Comparison of ENCODE assay signal across 9 cellular contexts in the genomic region with DNA sequence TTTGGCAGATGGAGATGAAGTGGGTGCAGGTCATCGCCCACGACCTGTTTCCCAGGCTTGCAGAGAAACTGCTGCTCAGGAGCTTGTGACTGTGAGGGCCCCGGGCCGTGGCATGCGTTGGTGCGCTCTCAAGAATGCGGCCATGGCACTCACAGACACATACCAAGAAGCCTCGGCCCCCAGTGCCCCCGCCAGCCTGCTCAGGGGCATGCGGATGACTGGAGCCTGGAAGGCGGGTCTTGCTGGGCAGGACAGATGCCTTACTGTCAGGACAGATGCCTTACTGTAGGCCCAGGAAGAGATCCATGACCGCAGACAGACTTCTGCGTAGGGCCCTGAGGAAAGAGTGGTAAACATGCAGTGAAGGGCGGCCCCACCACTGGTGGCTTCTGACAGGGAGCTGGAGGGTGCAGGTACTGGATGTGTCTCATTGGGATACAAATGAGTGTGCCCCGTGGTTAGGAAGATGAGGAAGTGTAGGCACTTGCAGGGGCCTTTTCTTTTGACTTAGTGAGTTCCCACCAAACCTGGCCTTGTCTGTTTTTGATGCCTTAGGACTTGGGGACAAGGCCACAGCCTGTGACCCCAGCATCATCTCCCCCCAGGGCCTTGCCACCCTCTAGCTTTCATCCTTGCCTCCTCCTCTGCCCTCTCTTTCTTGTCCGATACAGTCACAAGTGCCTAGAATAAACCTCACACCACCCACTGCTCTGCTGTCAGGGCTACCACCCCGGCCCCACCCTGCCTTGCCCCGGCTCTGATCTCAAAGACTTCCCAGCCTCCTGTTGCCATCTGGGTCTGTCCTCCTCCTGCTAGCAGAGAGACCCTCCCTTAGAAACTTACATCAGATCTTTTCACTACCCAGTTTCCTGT.
DNase-seq lines count a peak whose midpoint lies in the region; ATAC-seq, FAIRE-seq and TF ChIP-seq lines count a peak whose summit lies in the region.
"Had no signal": no experiment of that assay in that cellular context is flagged by ENCODE, and none has a peak within 500 bp of the region (broad histone marks: within the 10 kb centered on the region; RNA-seq: fewer than 3 reads in every experiment).

No MANE protein-coding gene starts in this region.

- no peak for TF ChIP-seq CTCF in K562 (IDR thresholded peaks at IDR 0.05 in 2 of 3, conservative IDR thresholded peaks at IDR 0.05 in 1 of 3; ENCODE audit: insufficient read depth in 2 of 3, low read depth in 1 of 3, low read length in 3 of 3)
- TF ChIP-seq CTCF in tibial nerve (IDR thresholded peaks at IDR 0.05): no peak

- 83% methylated on average over 18 of the region's 18 CpGs for WGBS in K562 (ENCODE audit: insufficient coverage, low coverage, missing lambda C conversion rate)
- WGBS in tibial nerve, 2 donors: 51 to 52% methylated on average over 9 to 17 of the region's 18 CpGs

- intact Hi-C loops in K562 (cut with micrococcal nuclease) (no loop called here), posterior vena cava (cut with DNase I) (loop anchor here (5.0 to 10.0 kb wide), 2 partner anchors 49 to 51 kb away; no protein-coding TSS in a partner anchor)

- H3K4me1 Mint-ChIP-seq in activated naive CD4-positive, alpha-beta T cell treated with anti-CD3 and anti-CD28 coated beads, Interleukin-2, amount 50 U/mL, for 24 hours: peaks cover 51% of the 10 kb centered on the region

- CTCF ChIA-PET in K562 (lab: Yijun Ruan, JAX; ENCODE audit: low intra/inter-chr PET ratio): interaction anchor here (0.8 to 12.9 kb wide), 2 partner anchors 84 to 94 kb away, joined by 3 to 636 read pairs; no protein-coding TSS in a partner anchor

- 0 out of 3 replicates have a peak, but pooled peaks have one; percentile 1 for ATAC-seq in K562

- no peak for TF ChIP-seq RAD21 in K562 (CRISPR knock-in tag; conservative IDR thresholded peaks at IDR 0.05 in 1 of 2, IDR thresholded peaks at IDR 0.05 in 1 of 2)

- no peak overlapping the region for H3K4me2 ChIP-seq in K562 (ENCODE audit: insufficient read depth, low read length)

- H3K36me3 ChIP-seq in K562 (ENCODE audit: control insufficient read depth, insufficient read depth, low read length) (peaks cover 24% of the 10 kb centered on the region), mucosa of rectum (ENCODE audit: control insufficient read depth in 2 of 2, insufficient read depth in 2 of 2, low read length in 2 of 2) (no peaks in the 10 kb centered on the region), tibial nerve (no peaks in the 10 kb centered on the region)
- H3K36me3 ChIP-seq: prostate gland had no signal

- no peaks in the 10 kb centered on the region for H3K79me2 ChIP-seq in K562 (ENCODE audit: control insufficient read depth, insufficient read depth, low read length)

- H3K27me3 ChIP-seq in K562 (ENCODE audit: control insufficient read depth in 2 of 2, insufficient read depth in 2 of 2, low read length in 2 of 2) (no peaks in the 10 kb centered on the region), mucosa of rectum (ENCODE audit: control insufficient read depth in 2 of 2, insufficient read depth in 2 of 2, low read length in 2 of 2) (no peaks in the 10 kb centered on the region), tibial nerve (no peaks in the 10 kb centered on the region)

- H3K4me1 ChIP-seq in K562 (replicated peaks in 1 of 2; ENCODE audit: control insufficient read depth in 2 of 2, insufficient read depth in 2 of 2, low read length in 2 of 2) (peaks cover 6 to 9% of the 10 kb centered on the region in 2 experiments; a peak in 4 of 5 replicates), mucosa of rectum (ENCODE audit: control insufficient read depth in 2 of 2, insufficient read depth in 2 of 2, low read length in 2 of 2) (peaks cover 29 to 51% of the 10 kb centered on the region in 2 donors), tibial nerve (peaks cover 0 to 61% (median 17%) of the 10 kb centered on the region in 4 donors)
- H3K4me1 ChIP-seq: prostate gland had no signal

- no peaks in the 10 kb centered on the region for H3K27me3 Mint-ChIP-seq in activated naive CD4-positive, alpha-beta T cell treated with anti-CD3 and anti-CD28 coated beads, Interleukin-2, amount 50 U/mL, for 24 hours

- H3K9me3 ChIP-seq in K562 (replicated peaks; ENCODE audit: control insufficient read depth, insufficient read depth, low read depth, low read length): no peaks in the 10 kb centered on the region
- H3K9me3 ChIP-seq in mucosa of rectum (ENCODE audit: control insufficient read depth in 2 of 2, low read length in 2 of 2): no peaks in the 10 kb centered on the region
- no peaks in the 10 kb centered on the region for H3K9me3 ChIP-seq in tibial nerve
- H3K9me3 ChIP-seq: prostate gland had no signal

- DNase-seq in activated naive CD4-positive, alpha-beta T cell treated with Interleukin-2 at 50 U/mL for 16 hours: no peak
- DNase-seq in K562 (ENCODE audit: extremely low read depth in 1 of 4, low spot score in 3 of 4) (no peak), tibial nerve (ENCODE audit: low spot score in 2 of 2) (no peak), NCI-H345 (lab: John Stamatoyannopoulos, UW) (no peak), posterior vena cava (ENCODE audit: low spot score) (no peak), ureter (ENCODE audit: low spot score) (no peak)

- peak overlapping the region; percentile 66 for H3K27ac Mint-ChIP-seq in activated naive CD4-positive, alpha-beta T cell treated with anti-CD3 and anti-CD28 coated beads, Interleukin-2, amount 50 U/mL, for 24 hours

- H3K4me3 Mint-ChIP-seq in activated naive CD4-positive, alpha-beta T cell treated with anti-CD3 and anti-CD28 coated beads, Interleukin-2, amount 50 U/mL, for 24 hours: no peak overlapping the region

- H3K27ac ChIP-seq in K562 (ENCODE audit: extremely low read depth, low read depth, low read length) (no peak overlapping the region), mucosa of rectum (ENCODE audit: low read depth in 2 of 2, low read length in 2 of 2) (peak overlapping the region; percentile 71 to 86), tibial nerve (peak overlapping the region; percentile 47 to 74 (median 52))
- H3K27ac ChIP-seq: prostate gland had no signal

- in situ Hi-C loops in K562 (cut with MboI): loop anchor here (5.0 kb wide), 1 partner anchor 49 kb away; no protein-coding TSS in a partner anchor

- FAIRE-seq in K562 (lab: Jason Lieb, UNC): no peak

- H4K20me1 ChIP-seq in K562 (replicated peaks; ENCODE audit: control insufficient read depth, insufficient read depth, low read length): peaks cover 16% of the 10 kb centered on the region

- H3K36me3 Mint-ChIP-seq in activated naive CD4-positive, alpha-beta T cell treated with anti-CD3 and anti-CD28 coated beads, Interleukin-2, amount 50 U/mL, for 24 hours: no peaks in the 10 kb centered on the region

- no TSS peak for BruUV-seq in K562 (replicated peaks; lab: Mats Ljungman, UMichigan)

- POLR2A ChIA-PET in K562 (lab: Yijun Ruan, JAX): interaction anchor here (0.6 to 5.9 kb wide), 17 partner anchors 10 to 910 kb away, joined by 3 to 60 read pairs (median 4); partner anchors contain the start of gene NUP214

- no peaks in the 10 kb centered on the region for H3K9me3 Mint-ChIP-seq in activated naive CD4-positive, alpha-beta T cell treated with anti-CD3 and anti-CD28 coated beads, Interleukin-2, amount 50 U/mL, for 24 hours

- H3K4me3 ChIP-seq in K562 (no peak overlapping the region), mucosa of rectum (ENCODE audit: low read length in 2 of 2) (peak overlapping the region in 1 of 2 donors; percentile 9), tibial nerve (no peak overlapping the region)
- H3K4me3 ChIP-seq: prostate gland had no signal

- TF ChIP-seq EP300 in K562 (IDR thresholded peaks at IDR 0.05; ENCODE audit: low read length): no peak
- TF ChIP-seq EP300 in tibial nerve (IDR thresholded peaks at IDR 0.05): peak in 1 of 2 donors; percentile 48

- no peaks in the 10 kb centered on the region for H3K9me1 ChIP-seq in K562 (ENCODE audit: control insufficient read depth, insufficient read depth, low read length)

- H3K9ac ChIP-seq in K562 (ENCODE audit: insufficient read depth in 1 of 2, low read depth in 2 of 2, low read length in 2 of 2) (peak overlapping the region in 1 of 2 experiments; percentile 38; a peak in 2 of 4 replicates), mucosa of rectum (ENCODE audit: low read depth in 1 of 2, low read length in 2 of 2) (peak overlapping the region in 1 of 2 donors; percentile 37)

- H2AFZ ChIP-seq in K562 (ENCODE audit: low read depth, low read length): no peak overlapping the region

- TF ChIP-seq POLR2A in K562 (conservative IDR thresholded peaks at IDR 0.05) (no peak), tibial nerve (IDR thresholded peaks at IDR 0.05) (no peak)

TF ChIP-seq in K562, 482 proteins besides CTCF, POLR2A, EP300 and RAD21:
- no peak for TF ChIP-seq L3MBTL2 (IDR thresholded peaks at IDR 0.05)
- no peak for TF ChIP-seq ZNF696 (CRISPR knock-in tag; conservative IDR thresholded peaks at IDR 0.05)
- TF ChIP-seq, protein P1, sequence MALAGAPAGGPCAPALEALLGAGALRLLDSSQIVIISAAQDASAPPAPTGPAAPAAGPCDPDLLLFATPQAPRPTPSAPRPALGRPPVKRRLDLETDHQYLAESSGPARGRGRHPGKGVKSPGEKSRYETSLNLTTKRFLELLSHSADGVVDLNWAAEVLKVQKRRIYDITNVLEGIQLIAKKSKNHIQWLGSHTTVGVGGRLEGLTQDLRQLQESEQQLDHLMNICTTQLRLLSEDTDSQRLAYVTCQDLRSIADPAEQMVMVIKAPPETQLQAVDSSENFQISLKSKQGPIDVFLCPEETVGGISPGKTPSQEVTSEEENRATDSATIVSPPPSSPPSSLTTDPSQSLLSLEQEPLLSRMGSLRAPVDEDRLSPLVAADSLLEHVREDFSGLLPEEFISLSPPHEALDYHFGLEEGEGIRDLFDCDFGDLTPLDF (CRISPR knock-in tag; IDR thresholded peaks at IDR 0.05): peak; percentile 32; the same call in 1 of the 2 replicates
TF ChIP-seq in K562: peak in this region for 1.
